Comparison of ENCODE assay signal across 17 cellular contexts in the genomic region with DNA sequence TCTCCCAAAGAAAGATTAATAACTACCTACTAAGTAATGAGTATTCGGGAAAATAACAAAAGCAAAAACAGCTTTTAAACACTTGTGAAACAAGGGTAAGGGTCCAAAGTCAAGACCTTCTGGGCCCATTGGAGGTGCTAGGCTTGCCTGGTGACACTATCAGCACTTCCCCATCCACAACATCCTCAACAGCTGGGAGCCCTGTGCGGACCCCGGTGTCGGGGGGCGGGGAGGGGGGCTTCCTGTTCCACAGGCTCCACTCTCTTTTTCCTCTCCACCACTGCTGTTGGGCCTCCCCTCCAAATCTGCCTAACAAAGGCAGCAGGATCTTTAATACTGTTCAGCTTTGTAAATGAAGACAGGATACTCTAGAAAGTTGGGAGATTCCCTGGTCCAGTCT. TPM values are rescaled to one million over a fixed set of nuclear protein-coding genes. Genes with fewer than 3 reads are reported as not detected.
A peak's percentile ranks its signal among the peaks of the same experiment; 100 is the strongest.
DNase-seq lines count a peak whose midpoint lies in the region; ATAC-seq and TF ChIP-seq lines count a peak whose summit lies in the region.
"Had no signal": no experiment of that assay in that cellular context is flagged by ENCODE, and none has a peak within 500 bp of the region (broad histone marks: within the 10 kb centered on the region; RNA-seq: fewer than 3 reads in every experiment).

No MANE protein-coding gene starts in this region.

- no peak overlapping the region for H3K27ac ChIP-seq in right atrium auricular region
- H3K27ac ChIP-seq in heart right ventricle = no peak overlapping the region
- H3K27ac ChIP-seq in fibroblast of lung (ENCODE audit: insufficient read depth, low read length) = no peak overlapping the region
- H3K27ac ChIP-seq in colonic mucosa = no peak overlapping the region
- H3K27ac ChIP-seq: cardiac muscle cell, KMS-11, stomach, transverse colon had no signal

- H2AFZ ChIP-seq in fibroblast of lung (ENCODE audit: low read length) = peak overlapping the region; percentile 39

- H3K4me2 ChIP-seq in fibroblast of lung (ENCODE audit: extremely low read depth, insufficient read depth, low read length) = no peak overlapping the region
- H3K4me2 ChIP-seq: KMS-11, SK-N-SH had no signal

- no peak for TF ChIP-seq CTCF in right atrium auricular region (IDR thresholded peaks at IDR 0.05)
- TF ChIP-seq CTCF in heart right ventricle (IDR thresholded peaks at IDR 0.05) = no peak
- TF ChIP-seq CTCF in fibroblast of lung (conservative IDR thresholded peaks at IDR 0.05 in 1 of 2, IDR thresholded peaks at IDR 0.05 in 1 of 2; ENCODE audit: low read depth in 1 of 2, low read length in 2 of 2) = no peak
- no peak for TF ChIP-seq CTCF in colonic mucosa (IDR thresholded peaks at IDR 0.05)

- H3K4me1 ChIP-seq in right atrium auricular region = no peaks in the 10 kb centered on the region
- peaks cover 0 to 5% (median 0%) of the 10 kb centered on the region in 9 donors for H3K4me1 ChIP-seq in heart right ventricle
- no peaks in the 10 kb centered on the region for H3K4me1 ChIP-seq in fibroblast of lung (ENCODE audit: control insufficient read depth, extremely low read depth, insufficient read depth, low read length)
- no peaks in the 10 kb centered on the region for H3K4me1 ChIP-seq in colonic mucosa
- H3K4me1 ChIP-seq: stomach had no signal

- H3K9me3 ChIP-seq in right atrium auricular region (no peaks in the 10 kb centered on the region), heart right ventricle (no peaks in the 10 kb centered on the region), fibroblast of lung (ENCODE audit: control insufficient read depth, insufficient read depth, low read depth, low read length) (no peaks in the 10 kb centered on the region), colonic mucosa (no peaks in the 10 kb centered on the region)
- H3K9me3 ChIP-seq: SK-N-SH, stomach, transverse colon had no signal

- H3K36me3 ChIP-seq in right atrium auricular region (no peaks in the 10 kb centered on the region), heart right ventricle (no peaks in the 10 kb centered on the region), fibroblast of lung (ENCODE audit: control insufficient read depth, insufficient read depth, low read length) (no peaks in the 10 kb centered on the region), colonic mucosa (no peaks in the 10 kb centered on the region)
- H3K36me3 ChIP-seq: cardiac muscle cell, stomach, transverse colon had no signal

- H3K27me3 ChIP-seq in right atrium auricular region = no peaks in the 10 kb centered on the region
- no peaks in the 10 kb centered on the region for H3K27me3 ChIP-seq in heart right ventricle
- H3K27me3 ChIP-seq in fibroblast of lung (ENCODE audit: control insufficient read depth, insufficient read depth, low read length) = no peaks in the 10 kb centered on the region
- H3K27me3 ChIP-seq in colonic mucosa = no peaks in the 10 kb centered on the region
- H3K27me3 ChIP-seq: cardiac muscle cell, stomach, transverse colon had no signal

- no peak overlapping the region for H3K4me3 ChIP-seq in right atrium auricular region
- H3K4me3 ChIP-seq in heart right ventricle = no peak overlapping the region
- no peak overlapping the region for H3K4me3 ChIP-seq in fibroblast of lung (replicated peaks in 1 of 4; ENCODE audit: control extremely low read depth in 1 of 4, insufficient read depth in 1 of 4, low read depth in 3 of 4, low read length in 4 of 4)
- H3K4me3 ChIP-seq in colonic mucosa = no peak overlapping the region
- H3K4me3 ChIP-seq: cardiac muscle cell, stomach, transverse colon had no signal

- H3K9ac ChIP-seq in fibroblast of lung (ENCODE audit: insufficient read depth, low read length) (no peak overlapping the region), colonic mucosa (ENCODE audit: low read depth in 2 of 2, low read length in 2 of 2) (no peak overlapping the region)
- H3K9ac ChIP-seq: KMS-11, SK-N-SH had no signal

- H3K79me2 ChIP-seq in fibroblast of lung (ENCODE audit: control insufficient read depth, insufficient read depth, low read length) = no peaks in the 10 kb centered on the region

- intact Hi-C loops in heart right ventricle (cut with DNase I) (no loop called here), colonic mucosa (cut with DNase I) (no loop called here)

- DNase-seq in right atrium auricular region (ENCODE audit: low spot score) (peak; percentile 52), heart right ventricle (no peak), fibroblast of lung (ENCODE audit: low read depth in 2 of 2) (no peak), colonic mucosa (no peak)
- DNase-seq: aorta, DMS153, left cardiac atrium, mammary epithelial cell, NCI-H1436, NCI-H446 treated with DMSO at 0.1 percent for 48 hours, stomach, transverse colon had no signal

- WGBS in heart right ventricle, 2 donors = 39 to 41% methylated on average over 5 of the region's 5 CpGs

- H4K20me1 ChIP-seq in fibroblast of lung (ENCODE audit: control insufficient read depth, extremely low read depth, insufficient read depth, low read length) = no peaks in the 10 kb centered on the region

- ATAC-seq in heart right ventricle (no peak), HG03159 (IDR thresholded peaks at IDR 0.05; ENCODE audit: unreplicated experiment) (no peak), GM19452 (IDR thresholded peaks at IDR 0.05; ENCODE audit: unreplicated experiment) (no peak)

RNA-seq across cellular contexts. Expression of a gene that starts 21.6 kb away (rescaled TPM):
- 100 to 1,000 TPM; 107 to 110 TPM for total RNA-seq in right atrium auricular region
- 100 to 1,000 TPM; 109 to 139 (median 119) TPM for total RNA-seq in heart right ventricle
- polyA plus RNA-seq in heart right ventricle = 100 to 1,000 TPM in 1 of 2 donors, 10 to 100 TPM in 1; 56.5 to 119 TPM
- 96.1 and 96.8 TPM in 2 replicates for total RNA-seq in fibroblast of lung
- polyA plus RNA-seq in fibroblast of lung = 55.3 and 58.7 TPM in 2 replicates
- 50.7 and 54.0 TPM in 2 replicates for polyA plus RNA-seq in fibroblast of lung (2012)
- polyA minus RNA-seq in fibroblast of lung (ENCODE audit: low replicate concordance) = 23.5 and 24.6 TPM in 2 replicates
- total RNA-seq in colonic mucosa = 10 to 100 TPM; 56.5 to 60.4 TPM

RNA-seq across cellular contexts. Expression of a gene that starts 37.7 kb away (rescaled TPM):
- total RNA-seq in right atrium auricular region (not detected), heart right ventricle (under 1 TPM in 6 of 10 donors, not detected in 4; 0.19 to 0.78 (median 0.24) TPM), fibroblast of lung (under 0.01 TPM in 1 of 2 replicates, not detected in the other), colonic mucosa (1 to 10 TPM in 1 of 2 donors, under 1 TPM in 1; 0.35 to 1.2 TPM)
- polyA plus RNA-seq in heart right ventricle (under 1 TPM; 0.09 to 0.44 TPM), fibroblast of lung (0.03 and 0.08 TPM in 2 replicates)
- not detected in 2 replicates for polyA plus RNA-seq in fibroblast of lung (2012)
- polyA minus RNA-seq in fibroblast of lung (ENCODE audit: low replicate concordance) = not detected in 2 replicates
- total RNA-seq: aorta, left cardiac atrium, stomach had no signal
- polyA plus RNA-seq: aorta had no signal

RNA-seq across cellular contexts. Expression of a gene that starts 53.1 kb away (rescaled TPM):
- 10 to 100 TPM in 1 of 2 donors, 1 to 10 TPM in 1; 8.6 to 16.1 TPM for total RNA-seq in right atrium auricular region
- total RNA-seq in heart right ventricle = 10 to 100 TPM; 11.4 to 16.3 (median 13.0) TPM
- polyA plus RNA-seq in heart right ventricle = 1 to 10 TPM; 3.0 to 4.9 TPM
- total RNA-seq in fibroblast of lung = 6.2 and 9.7 TPM in 2 replicates
- 1.9 and 2.5 TPM in 2 replicates for polyA plus RNA-seq in fibroblast of lung
- polyA plus RNA-seq in fibroblast of lung (2012) = 2.3 and 2.8 TPM in 2 replicates
- polyA minus RNA-seq in fibroblast of lung (ENCODE audit: low replicate concordance) = 9.3 and 11.3 TPM in 2 replicates
- total RNA-seq in colonic mucosa = 10 to 100 TPM; 14.4 to 18.6 TPM

RNA-seq across cellular contexts. Expression of a gene that starts 53.4 kb away (rescaled TPM):
- 10 to 100 TPM; 24.9 to 31.1 TPM for total RNA-seq in right atrium auricular region
- 10 to 100 TPM; 70.5 to 95.6 (median 77.7) TPM for total RNA-seq in heart right ventricle
- polyA plus RNA-seq in heart right ventricle = 100 to 1,000 TPM in 1 of 2 donors, 10 to 100 TPM in 1; 80.2 to 144 TPM
- total RNA-seq in fibroblast of lung = 17.7 and 27.7 TPM in 2 replicates
- 42.7 and 62.2 TPM in 2 replicates for polyA plus RNA-seq in fibroblast of lung
- polyA plus RNA-seq in fibroblast of lung (2012) = 58.8 and 95.0 TPM in 2 replicates
- polyA minus RNA-seq in fibroblast of lung (ENCODE audit: low replicate concordance) = 52.8 and 118 TPM in 2 replicates
- total RNA-seq in colonic mucosa = 100 to 1,000 TPM; 212 to 216 TPM
